ENCODE assay signal across 11 cellular contexts in genomic region chr15:91841861-91842260, GRCh38.
"Had no signal": no experiment of that assay in that cellular context is flagged by ENCODE, and none has a peak within 500 bp of the region (broad histone marks: within the 10 kb centered on the region; RNA-seq: fewer than 3 reads in every experiment).

No MANE protein-coding gene starts in this region.

- H3K9me3 ChIP-seq: HAP-1 had no signal

- H3K4me3 ChIP-seq: GM23248, GM23338, HAP-1 had no signal

- H3K4me2 ChIP-seq: GM23338 had no signal

- ATAC-seq: GM23338, HCT116 had no signal

- FAIRE-seq: H1, H54 had no signal

- H3K27ac ChIP-seq: GM23248 had no signal

- H2AFZ ChIP-seq: GM23248, GM23338 had no signal

- H3K36me3 ChIP-seq: HAP-1 had no signal

- H3K9ac ChIP-seq: GM23248 had no signal

- H3K27ac Mint-ChIP-seq: GM23338, H9, HFFc6 had no signal

- H3K9me3 Mint-ChIP-seq: HFFc6 had no signal

- DNase-seq: GM23248, GOT3, H7, H9, HCEC 1CT, HFFc6 had no signal

- H3K4me3 Mint-ChIP-seq: GM23338, H9, HFFc6 had no signal
